ENCODE assay signal across 8 cellular contexts in the genomic region with DNA sequence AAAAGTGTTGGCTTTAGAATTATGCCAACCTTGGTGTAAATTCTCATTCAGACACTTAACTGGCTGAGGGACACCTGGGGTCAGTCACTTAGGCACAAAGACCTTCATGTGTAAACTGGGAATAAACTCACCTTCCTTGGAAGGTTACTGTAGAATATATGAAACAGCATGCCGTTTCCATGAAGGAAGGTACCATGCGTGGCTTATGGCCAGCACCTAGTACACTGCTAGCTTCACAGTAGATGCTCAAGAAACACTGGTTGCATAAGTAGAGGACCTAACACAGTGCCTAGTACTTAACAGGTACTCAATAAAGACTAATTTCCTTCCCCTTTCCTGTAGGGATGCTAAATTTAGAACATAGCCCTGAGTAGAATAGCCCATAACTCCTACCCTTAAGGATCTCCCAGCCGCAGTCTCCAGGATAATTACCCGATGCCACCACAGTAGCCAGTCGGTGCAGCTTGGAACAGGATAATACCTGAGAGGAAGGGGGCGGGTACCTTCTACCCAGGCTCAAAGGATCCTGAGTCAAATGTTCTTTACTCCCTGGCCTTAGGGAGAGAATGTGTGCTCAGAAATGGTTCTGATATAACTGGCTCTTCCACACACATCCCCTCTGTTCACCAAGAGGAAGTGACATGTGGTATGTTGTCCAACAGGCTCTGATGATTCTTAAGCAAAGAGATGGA. TPM values are rescaled to one million over a fixed set of nuclear protein-coding genes. Genes with fewer than 3 reads are reported as not detected.
DNase-seq lines count a peak whose midpoint lies in the region; ATAC-seq and TF ChIP-seq lines count a peak whose summit lies in the region.

No MANE protein-coding gene starts in this region.

- intact Hi-C loops in MCF 10A (cut with micrococcal nuclease) = no loop called here

- CTCF ChIA-PET in AG04450 (lab: Charles Lee) = interaction anchor here (0.6 to 4.1 kb wide), 4 partner anchors 55 to 130 kb away, joined by 3 to 30 read pairs (median 10); no protein-coding TSS in a partner anchor
- CTCF ChIA-PET in MCF 10A (lab: Yijun Ruan, JAX) = interaction anchor here (0.9 to 16.0 kb wide), 7 partner anchors 9 to 104 kb away, joined by 3 to 626 read pairs (median 27); no protein-coding TSS in a partner anchor

- H3K27me3 ChIP-seq in AG04450 (ENCODE audit: control insufficient read depth, insufficient read depth, low read length) (no peaks in the 10 kb centered on the region), mucosa of rectum (ENCODE audit: control insufficient read depth in 2 of 2, insufficient read depth in 2 of 2, low read length in 2 of 2) (no peaks in the 10 kb centered on the region)

- ATAC-seq in HG03196 (IDR thresholded peaks at IDR 0.05; ENCODE audit: unreplicated experiment) = no peak

- in situ Hi-C loops in KBM-7 (cut with MboI; ENCODE audit: low pct_unique_long_range_greater_than_20kb, low sequenced_read_pairs) = no loop called here

- peaks cover 66% of the 10 kb centered on the region for H3K4me1 Mint-ChIP-seq in MCF 10A (ENCODE audit: insufficient read depth, unreplicated experiment)

- POLR2A ChIA-PET in AG04450 (lab: Yijun Ruan, JAX) = no interaction called here
- POLR2A ChIA-PET in MCF 10A (lab: Yijun Ruan, JAX) = interaction anchor here (1.2 to 13.2 kb wide), 10 partner anchors 8 to 152 kb away, joined by 3 to 491 read pairs (median 38); partner anchors contain the start of genes ID1 and TPX2

- H3K9ac ChIP-seq in mucosa of rectum (ENCODE audit: low read depth in 1 of 2, low read length in 2 of 2) = peak overlapping the region; percentile 97

- no peak overlapping the region for H3K27ac ChIP-seq in AG04450 (ENCODE audit: low read depth, low read length)
- peak overlapping the region; percentile 96 to 99 for H3K27ac ChIP-seq in mucosa of rectum (ENCODE audit: low read depth in 2 of 2, low read length in 2 of 2)

- no peaks in the 10 kb centered on the region for H3K9me3 Mint-ChIP-seq in MCF 10A (ENCODE audit: unreplicated experiment)

- H3K4me3 ChIP-seq in AG04450 (ENCODE audit: low read depth, low read length) = peak overlapping the region; percentile 84
- peak overlapping the region; percentile 79 to 87 for H3K4me3 ChIP-seq in mucosa of rectum (ENCODE audit: low read length in 2 of 2)

- H3K9me3 ChIP-seq in AG04450 (ENCODE audit: control insufficient read depth, insufficient read depth, low read length) (no peaks in the 10 kb centered on the region; the same call in 1 of the 2 replicates), mucosa of rectum (ENCODE audit: control insufficient read depth in 2 of 2, low read length in 2 of 2) (no peaks in the 10 kb centered on the region)

- no TSS peak for BruUV-seq in MCF 10A (replicated peaks; lab: Mats Ljungman, UMichigan)

- H3K36me3 ChIP-seq in mucosa of rectum (ENCODE audit: control insufficient read depth in 2 of 2, insufficient read depth in 2 of 2, low read length in 2 of 2) = peaks cover 2 to 25% of the 10 kb centered on the region in 2 donors

- H3K4me1 ChIP-seq in mucosa of rectum (ENCODE audit: control insufficient read depth in 2 of 2, insufficient read depth in 2 of 2, low read length in 2 of 2) = peaks cover 55 to 56% of the 10 kb centered on the region in 2 donors

- H3K27ac Mint-ChIP-seq in MCF 10A (ENCODE audit: low read depth, unreplicated experiment) = peak overlapping the region; percentile 93

- H3K4me3 Mint-ChIP-seq in MCF 10A (ENCODE audit: unreplicated experiment) = peak overlapping the region; percentile 91

- H3K27me3 Mint-ChIP-seq in MCF 10A (ENCODE audit: insufficient read depth, unreplicated experiment) = no peaks in the 10 kb centered on the region

- peaks cover 75% of the 10 kb centered on the region for H3K36me3 Mint-ChIP-seq in MCF 10A (ENCODE audit: insufficient read depth, unreplicated experiment)

- TF ChIP-seq CTCF in AG04450 (IDR thresholded peaks at IDR 0.05; ENCODE audit: low read depth, low read length) = no peak
- no peak for TF ChIP-seq CTCF in MCF 10A (IDR thresholded peaks at IDR 0.05; ENCODE audit: unreplicated experiment)

- no peak for DNase-seq in AG04450 (ENCODE audit: low read depth, low spot score)
- peak; percentile 62 for DNase-seq in KBM-7
- DNase-seq in MCF 10A (ENCODE audit: unreplicated experiment) = peak; percentile 66
- no peak for DNase-seq in Ammon's horn (ENCODE audit: low spot score)
- DNase-seq in stimulated activated CD8-positive, alpha-beta memory T cell treated with anti-CD3 and anti-CD28 coated beads, Interleukin-4, amount 100 ng/mL, for 48 hours = no peak
- no peak for DNase-seq in globus pallidus (ENCODE audit: low spot score)

RNA-seq across cellular contexts. Expression of gene BCL2L1, which starts 3.6 kb away (rescaled TPM):
- 57.5 and 58.6 TPM in 2 replicates for polyA plus RNA-seq in AG04450 (2011; rRNA removed)
- 37.9 and 48.8 TPM in 2 replicates for polyA minus RNA-seq in AG04450 (2011; rRNA and poly(A)+ RNA removed)
- 139 and 156 TPM in 2 replicates for total RNA-seq in MCF 10A (2022)

RNA-seq across cellular contexts. Expression of gene TPX2, which starts 20.0 kb away (rescaled TPM):
- 19.8 and 24.4 TPM in 2 replicates for polyA plus RNA-seq in AG04450 (2011; rRNA removed)
- polyA minus RNA-seq in AG04450 (2011; rRNA and poly(A)+ RNA removed) = 11.8 and 17.8 TPM in 2 replicates
- total RNA-seq in MCF 10A (2022) = 45.3 and 79.6 TPM in 2 replicates

Comparison
In these comparisons a context has a peak if more than half of its experiments do, and no peak if none do; other contexts are left out.
1. DNase-seq: peak in KBM-7 (single experiment) and MCF 10A (single experiment); none in AG04450 (single experiment), Ammon's horn (single experiment), stimulated activated CD8-positive, alpha-beta memory T cell treated with anti-CD3 and anti-CD28 coated beads, Interleukin-4, amount 100 ng/mL, for 48 hours (single experiment) and globus pallidus (single experiment).